Comparison of ENCODE assay signal across 1 cellular context in the genomic region with DNA sequence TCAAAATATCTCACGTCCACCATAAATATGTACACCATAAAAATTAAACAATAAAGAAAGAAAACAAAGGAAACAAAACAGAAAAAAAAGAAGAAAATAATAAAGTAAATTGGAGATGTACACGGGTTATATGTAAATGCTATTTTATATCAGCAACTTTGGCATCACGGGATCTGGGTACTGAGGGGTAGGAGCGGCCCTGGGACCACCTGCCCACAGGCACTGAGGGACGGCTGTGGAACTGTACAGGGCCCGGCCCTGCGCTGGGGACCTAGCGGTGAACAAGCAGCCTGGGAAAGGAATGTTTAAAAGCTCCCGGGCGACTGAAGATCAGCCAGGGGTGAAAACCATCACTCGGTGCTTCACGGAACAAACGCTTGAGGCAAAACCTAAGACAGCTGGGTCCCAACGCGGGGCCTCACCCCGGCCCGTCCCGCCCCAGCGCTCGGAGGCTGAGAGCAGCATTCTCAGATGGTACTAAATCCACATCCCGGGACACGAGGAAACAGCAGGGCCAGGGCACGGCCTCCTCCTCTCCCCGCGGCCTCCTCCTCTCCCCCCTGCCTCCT.
TF ChIP-seq lines count a peak whose summit lies in the region.

No MANE protein-coding gene starts in this region.

TF ChIP-seq in IMR-90, 13 proteins besides CTCF, POLR2A, EP300 and RAD21:
- TF ChIP-seq, protein P1, sequence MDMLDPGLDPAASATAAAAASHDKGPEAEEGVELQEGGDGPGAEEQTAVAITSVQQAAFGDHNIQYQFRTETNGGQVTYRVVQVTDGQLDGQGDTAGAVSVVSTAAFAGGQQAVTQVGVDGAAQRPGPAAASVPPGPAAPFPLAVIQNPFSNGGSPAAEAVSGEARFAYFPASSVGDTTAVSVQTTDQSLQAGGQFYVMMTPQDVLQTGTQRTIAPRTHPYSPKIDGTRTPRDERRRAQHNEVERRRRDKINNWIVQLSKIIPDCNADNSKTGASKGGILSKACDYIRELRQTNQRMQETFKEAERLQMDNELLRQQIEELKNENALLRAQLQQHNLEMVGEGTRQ (IDR thresholded peaks at IDR 0.05; ENCODE audit: low read depth, low read length), result no peak
- TF ChIP-seq NFE2L2 (IDR thresholded peaks at IDR 0.05; ENCODE audit: low read depth, low read length), result no peak
